12 cellular contexts compared by ENCODE assay signal in the genomic region with DNA sequence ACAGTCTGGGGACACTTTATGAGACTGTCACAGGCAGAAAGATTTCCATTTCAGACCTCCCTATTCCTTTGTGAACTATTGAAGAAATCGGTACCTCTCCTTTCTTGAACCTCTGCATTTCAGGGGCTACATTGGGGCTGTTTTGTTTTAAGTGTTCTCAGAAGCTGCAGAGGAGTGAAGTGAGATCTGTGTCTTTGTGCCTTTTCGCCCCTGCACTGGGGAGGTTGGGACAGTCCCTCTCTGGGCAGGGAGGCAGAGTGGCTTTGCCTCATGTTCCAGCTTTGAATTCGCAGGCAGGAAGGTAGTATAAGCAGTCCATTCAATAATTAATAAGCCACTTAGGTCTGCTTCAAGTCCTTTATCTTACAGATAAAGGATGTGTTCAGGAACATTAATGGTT. TPM values are rescaled to one million over a fixed set of nuclear protein-coding genes. Genes with fewer than 3 reads are reported as not detected.
DNase-seq lines count a peak whose midpoint lies in the region; ATAC-seq and TF ChIP-seq lines count a peak whose summit lies in the region.
"Had no signal": no experiment of that assay in that cellular context is flagged by ENCODE, and none has a peak within 500 bp of the region (broad histone marks: within the 10 kb centered on the region; RNA-seq: fewer than 3 reads in every experiment).

No MANE protein-coding gene starts in this region.

- H3K27ac Mint-ChIP-seq in activated naive CD4-positive, alpha-beta T cell treated with anti-CD3 and anti-CD28 coated beads for 36 hours = no peak overlapping the region
- H3K27ac Mint-ChIP-seq in activated CD4-positive, alpha-beta memory T cell treated with anti-CD3 and anti-CD28 coated beads for 36 hours = no peak overlapping the region

- no peaks in the 10 kb centered on the region for H4K20me1 ChIP-seq in OCI-LY7 (ENCODE audit: insufficient read depth, low read length)

- H2AFZ ChIP-seq in OCI-LY7 (ENCODE audit: low read length) = peak overlapping the region; percentile 66

- peaks cover 4% of the 10 kb centered on the region for H3K9me3 Mint-ChIP-seq in activated naive CD4-positive, alpha-beta T cell treated with anti-CD3 and anti-CD28 coated beads for 36 hours
- H3K9me3 Mint-ChIP-seq in activated CD4-positive, alpha-beta memory T cell treated with anti-CD3 and anti-CD28 coated beads for 36 hours = no peaks in the 10 kb centered on the region
- H3K9me3 Mint-ChIP-seq: central memory CD8-positive, alpha-beta T cell had no signal

- no peak overlapping the region for H3K9ac ChIP-seq in colonic mucosa (ENCODE audit: low read depth in 2 of 2, low read length in 2 of 2)

- H3K4me3 Mint-ChIP-seq in activated naive CD4-positive, alpha-beta T cell treated with anti-CD3 and anti-CD28 coated beads for 36 hours = no peak overlapping the region
- H3K4me3 Mint-ChIP-seq in activated CD4-positive, alpha-beta memory T cell treated with anti-CD3 and anti-CD28 coated beads for 36 hours = no peak overlapping the region
- H3K4me3 Mint-ChIP-seq: central memory CD8-positive, alpha-beta T cell had no signal

- POLR2A ChIA-PET in GM10248 (lab: Yijun Ruan, JAX) (no interaction called here), OCI-LY7 (lab: Charles Lee) (interaction anchor here (0.5 to 0.6 kb wide), 2 partner anchors 46 to 168 kb away, joined by 3 read pairs; no protein-coding TSS in a partner anchor)
- POLR2A ChIA-PET in activated CD4-positive, alpha-beta memory T cell treated with anti-CD3 and anti-CD28 coated beads for 36 hours (lab: Charles Lee) = no interaction called here

- H3K27ac ChIP-seq in OCI-LY7 (ENCODE audit: low read depth, low read length, poor library complexity, severe bottlenecking) (peak overlapping the region; percentile 77), colonic mucosa (no peak overlapping the region)
- H3K27ac ChIP-seq: left ventricle myocardium inferior had no signal

- H3K4me1 ChIP-seq in OCI-LY7 (ENCODE audit: insufficient read depth, low read length, poor library complexity, severe bottlenecking) = peaks cover 31% of the 10 kb centered on the region
- no peaks in the 10 kb centered on the region for H3K4me1 ChIP-seq in colonic mucosa
- H3K4me1 ChIP-seq: left ventricle myocardium inferior had no signal

- ATAC-seq in GM19463 (IDR thresholded peaks at IDR 0.05; ENCODE audit: unreplicated experiment) (peak; percentile 31), HG02943 (IDR thresholded peaks at IDR 0.05; ENCODE audit: low read depth, unreplicated experiment) (peak; percentile 24)

- H3K27me3 ChIP-seq in colonic mucosa = no peaks in the 10 kb centered on the region

- no TSS peak for BruUV-seq in OCI-LY7 (replicated peaks; lab: Mats Ljungman, UMichigan)

- TF ChIP-seq CTCF in GM10248 (IDR thresholded peaks at IDR 0.05; ENCODE audit: control extremely low read depth, extremely low read depth, low read depth, missing control alignments) (no peak), OCI-LY7 (conservative IDR thresholded peaks at IDR 0.05; ENCODE audit: low read length) (no peak), colonic mucosa (IDR thresholded peaks at IDR 0.05) (no peak)

- H3K4me3 ChIP-seq in OCI-LY7 (ENCODE audit: low read depth, low read length, poor library complexity, severe bottlenecking) = peak overlapping the region; percentile 25
- no peak overlapping the region for H3K4me3 ChIP-seq in colonic mucosa
- H3K4me3 ChIP-seq: left ventricle myocardium inferior had no signal

- H3K79me2 ChIP-seq in OCI-LY7 (ENCODE audit: insufficient read depth, low read depth, low read length) = no peaks in the 10 kb centered on the region

- CTCF ChIA-PET in GM10248 (lab: Yijun Ruan, JAX) (interaction anchor here (1.4 to 2.1 kb wide), 7 partner anchors 9 to 127 kb away, joined by 4 to 5 read pairs (median 5); partner anchors contain the start of gene AMER2), OCI-LY7 (lab: Charles Lee; ENCODE audit: unreplicated experiment) (no interaction called here)
- CTCF ChIA-PET in activated naive CD4-positive, alpha-beta T cell treated with anti-CD3 and anti-CD28 coated beads for 36 hours (lab: Charles Lee) = no interaction called here
- CTCF ChIA-PET in activated CD4-positive, alpha-beta memory T cell treated with anti-CD3 and anti-CD28 coated beads for 36 hours (lab: Charles Lee) = no interaction called here

- H3K9me2 ChIP-seq in OCI-LY7 (ENCODE audit: insufficient read depth, low read length) = no peaks in the 10 kb centered on the region

- no peaks in the 10 kb centered on the region; the same call in 1 of the 2 replicates for H3K36me3 ChIP-seq in OCI-LY7 (ENCODE audit: insufficient read depth, low read length)
- no peaks in the 10 kb centered on the region for H3K36me3 ChIP-seq in colonic mucosa
- H3K36me3 ChIP-seq: left ventricle myocardium inferior had no signal

- H3K4me2 ChIP-seq in OCI-LY7 (ENCODE audit: low read length) = peak overlapping the region; percentile 58

- no peaks in the 10 kb centered on the region for H3K36me3 Mint-ChIP-seq in activated naive CD4-positive, alpha-beta T cell treated with anti-CD3 and anti-CD28 coated beads for 36 hours (ENCODE audit: low read depth)
- H3K36me3 Mint-ChIP-seq in activated CD4-positive, alpha-beta memory T cell treated with anti-CD3 and anti-CD28 coated beads for 36 hours = no peaks in the 10 kb centered on the region

- intact Hi-C loops in OCI-LY7 (cut with micrococcal nuclease; ENCODE audit: unreplicated experiment) (no loop called here), colonic mucosa (cut with DNase I) (no loop called here)
- intact Hi-C loops in activated naive CD4-positive, alpha-beta T cell treated with anti-CD3 and anti-CD28 coated beads for 36 hours (cut with micrococcal nuclease) = no loop called here
- intact Hi-C loops in activated CD4-positive, alpha-beta memory T cell treated with anti-CD3 and anti-CD28 coated beads for 36 hours (cut with micrococcal nuclease) = no loop called here

- H3K9me3 ChIP-seq in OCI-LY7 (ENCODE audit: low read length) (no peaks in the 10 kb centered on the region), colonic mucosa (no peaks in the 10 kb centered on the region)

- no peaks in the 10 kb centered on the region for H3K4me1 Mint-ChIP-seq in activated naive CD4-positive, alpha-beta T cell treated with anti-CD3 and anti-CD28 coated beads for 36 hours (ENCODE audit: low read depth)
- H3K4me1 Mint-ChIP-seq in activated CD4-positive, alpha-beta memory T cell treated with anti-CD3 and anti-CD28 coated beads for 36 hours (ENCODE audit: low read depth) = no peaks in the 10 kb centered on the region

- DNase-seq in GM10248 (ENCODE audit: extremely low spot score) (peak; percentile 38), OCI-LY7 (ENCODE audit: low spot score) (no peak), DMS153 treated with DMSO at 0.1 percent for 48 hours (lab: John Stamatoyannopoulos, UW; ENCODE audit: unreplicated experiment) (no peak), colonic mucosa (no peak)
- DNase-seq in activated naive CD4-positive, alpha-beta T cell treated with anti-CD3 and anti-CD28 coated beads for 36 hours = no peak
- DNase-seq in activated CD4-positive, alpha-beta memory T cell treated with anti-CD3 and anti-CD28 coated beads for 36 hours = no peak
- DNase-seq: left ventricle myocardium inferior, NCI-H1105 treated with DMSO at 0.1 percent for 48 hours had no signal

- H3K27me3 Mint-ChIP-seq in activated naive CD4-positive, alpha-beta T cell treated with anti-CD3 and anti-CD28 coated beads for 36 hours (ENCODE audit: low read depth) = peaks cover 41% of the 10 kb centered on the region
- H3K27me3 Mint-ChIP-seq in activated CD4-positive, alpha-beta memory T cell treated with anti-CD3 and anti-CD28 coated beads for 36 hours = peaks cover 38% of the 10 kb centered on the region

RNA-seq across cellular contexts. Expression of gene AMER2, which starts 9.5 kb away (rescaled TPM):
- total RNA-seq in OCI-LY7 (2014; rRNA removed; shearing (Covaris generic)) = not detected in 2 replicates
- not detected in 2 replicates for total RNA-seq in OCI-LY7 (2022)
- not detected for total RNA-seq in activated naive CD4-positive, alpha-beta T cell treated with anti-CD3 and anti-CD28 coated beads for 36 hours
- total RNA-seq in colonic mucosa = under 1 TPM in 1 of 2 donors, not detected in 1; 0.08 TPM
- total RNA-seq in activated CD4-positive, alpha-beta memory T cell treated with anti-CD3 and anti-CD28 coated beads for 36 hours = not detected
- total RNA-seq: left ventricle myocardium inferior, pulmonary artery endothelial cell had no signal
